1 cellular context compared by ENCODE assay signal in the genomic region with DNA sequence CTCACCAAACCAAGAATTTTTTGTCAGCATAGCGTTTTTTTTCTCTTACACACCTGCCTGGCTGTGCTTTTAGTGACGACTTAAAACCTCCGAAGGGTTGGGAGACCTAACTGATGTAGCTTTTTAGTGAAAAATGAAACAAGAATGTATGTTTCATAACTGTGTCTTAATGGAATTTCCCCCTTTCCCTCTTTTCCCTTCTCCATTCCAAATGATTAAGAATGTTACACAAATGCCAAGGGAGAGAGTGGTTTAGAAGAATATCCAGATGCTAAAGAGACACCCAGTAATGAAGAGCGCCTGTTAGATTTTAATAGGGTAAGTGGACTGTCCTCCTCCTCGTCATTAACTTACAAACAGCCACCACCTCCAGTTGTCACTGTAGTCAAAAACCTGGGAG.
TF ChIP-seq lines count a peak whose summit lies in the region.

No MANE protein-coding gene starts in this region.

TF ChIP-seq in WTC11, 78 proteins besides CTCF, POLR2A, EP300 and RAD21 (continued from another document):
- TF ChIP-seq, protein P1, sequence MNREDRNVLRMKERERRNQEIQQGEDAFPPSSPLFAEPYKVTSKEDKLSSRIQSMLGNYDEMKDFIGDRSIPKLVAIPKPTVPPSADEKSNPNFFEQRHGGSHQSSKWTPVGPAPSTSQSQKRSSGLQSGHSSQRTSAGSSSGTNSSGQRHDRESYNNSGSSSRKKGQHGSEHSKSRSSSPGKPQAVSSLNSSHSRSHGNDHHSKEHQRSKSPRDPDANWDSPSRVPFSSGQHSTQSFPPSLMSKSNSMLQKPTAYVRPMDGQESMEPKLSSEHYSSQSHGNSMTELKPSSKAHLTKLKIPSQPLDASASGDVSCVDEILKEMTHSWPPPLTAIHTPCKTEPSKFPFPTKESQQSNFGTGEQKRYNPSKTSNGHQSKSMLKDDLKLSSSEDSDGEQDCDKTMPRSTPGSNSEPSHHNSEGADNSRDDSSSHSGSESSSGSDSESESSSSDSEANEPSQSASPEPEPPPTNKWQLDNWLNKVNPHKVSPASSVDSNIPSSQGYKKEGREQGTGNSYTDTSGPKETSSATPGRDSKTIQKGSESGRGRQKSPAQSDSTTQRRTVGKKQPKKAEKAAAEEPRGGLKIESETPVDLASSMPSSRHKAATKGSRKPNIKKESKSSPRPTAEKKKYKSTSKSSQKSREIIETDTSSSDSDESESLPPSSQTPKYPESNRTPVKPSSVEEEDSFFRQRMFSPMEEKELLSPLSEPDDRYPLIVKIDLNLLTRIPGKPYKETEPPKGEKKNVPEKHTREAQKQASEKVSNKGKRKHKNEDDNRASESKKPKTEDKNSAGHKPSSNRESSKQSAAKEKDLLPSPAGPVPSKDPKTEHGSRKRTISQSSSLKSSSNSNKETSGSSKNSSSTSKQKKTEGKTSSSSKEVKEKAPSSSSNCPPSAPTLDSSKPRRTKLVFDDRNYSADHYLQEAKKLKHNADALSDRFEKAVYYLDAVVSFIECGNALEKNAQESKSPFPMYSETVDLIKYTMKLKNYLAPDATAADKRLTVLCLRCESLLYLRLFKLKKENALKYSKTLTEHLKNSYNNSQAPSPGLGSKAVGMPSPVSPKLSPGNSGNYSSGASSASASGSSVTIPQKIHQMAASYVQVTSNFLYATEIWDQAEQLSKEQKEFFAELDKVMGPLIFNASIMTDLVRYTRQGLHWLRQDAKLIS (CRISPR knock-in tag; IDR thresholded peaks at IDR 0.05; ENCODE audit: borderline replicate concordance): no peak
- no peak for TF ChIP-seq TCF7 (CRISPR knock-in tag; IDR thresholded peaks at IDR 0.05; ENCODE audit: low read depth)
- no peak for TF ChIP-seq ZNF416 (CRISPR knock-in tag; IDR thresholded peaks at IDR 0.05)
- TF ChIP-seq GTF2I (CRISPR knock-in tag; conservative IDR thresholded peaks at IDR 0.05): no peak
- TF ChIP-seq, protein P2, sequence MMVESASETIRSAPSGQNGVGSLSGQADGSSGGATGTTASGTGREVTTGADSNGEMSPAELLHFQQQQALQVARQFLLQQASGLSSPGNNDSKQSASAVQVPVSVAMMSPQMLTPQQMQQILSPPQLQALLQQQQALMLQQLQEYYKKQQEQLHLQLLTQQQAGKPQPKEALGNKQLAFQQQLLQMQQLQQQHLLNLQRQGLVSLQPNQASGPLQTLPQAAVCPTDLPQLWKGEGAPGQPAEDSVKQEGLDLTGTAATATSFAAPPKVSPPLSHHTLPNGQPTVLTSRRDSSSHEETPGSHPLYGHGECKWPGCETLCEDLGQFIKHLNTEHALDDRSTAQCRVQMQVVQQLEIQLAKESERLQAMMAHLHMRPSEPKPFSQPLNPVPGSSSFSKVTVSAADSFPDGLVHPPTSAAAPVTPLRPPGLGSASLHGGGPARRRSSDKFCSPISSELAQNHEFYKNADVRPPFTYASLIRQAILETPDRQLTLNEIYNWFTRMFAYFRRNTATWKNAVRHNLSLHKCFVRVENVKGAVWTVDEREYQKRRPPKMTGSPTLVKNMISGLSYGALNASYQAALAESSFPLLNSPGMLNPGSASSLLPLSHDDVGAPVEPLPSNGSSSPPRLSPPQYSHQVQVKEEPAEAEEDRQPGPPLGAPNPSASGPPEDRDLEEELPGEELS (CRISPR knock-in tag; IDR thresholded peaks at IDR 0.05): no peak
- TF ChIP-seq RELA (CRISPR knock-in tag; IDR thresholded peaks at IDR 0.05; ENCODE audit: borderline replicate concordance): no peak
TF ChIP-seq in WTC11: peak in this region for 0.
